ENCODE assay signal across 8 cellular contexts in the genomic region with DNA sequence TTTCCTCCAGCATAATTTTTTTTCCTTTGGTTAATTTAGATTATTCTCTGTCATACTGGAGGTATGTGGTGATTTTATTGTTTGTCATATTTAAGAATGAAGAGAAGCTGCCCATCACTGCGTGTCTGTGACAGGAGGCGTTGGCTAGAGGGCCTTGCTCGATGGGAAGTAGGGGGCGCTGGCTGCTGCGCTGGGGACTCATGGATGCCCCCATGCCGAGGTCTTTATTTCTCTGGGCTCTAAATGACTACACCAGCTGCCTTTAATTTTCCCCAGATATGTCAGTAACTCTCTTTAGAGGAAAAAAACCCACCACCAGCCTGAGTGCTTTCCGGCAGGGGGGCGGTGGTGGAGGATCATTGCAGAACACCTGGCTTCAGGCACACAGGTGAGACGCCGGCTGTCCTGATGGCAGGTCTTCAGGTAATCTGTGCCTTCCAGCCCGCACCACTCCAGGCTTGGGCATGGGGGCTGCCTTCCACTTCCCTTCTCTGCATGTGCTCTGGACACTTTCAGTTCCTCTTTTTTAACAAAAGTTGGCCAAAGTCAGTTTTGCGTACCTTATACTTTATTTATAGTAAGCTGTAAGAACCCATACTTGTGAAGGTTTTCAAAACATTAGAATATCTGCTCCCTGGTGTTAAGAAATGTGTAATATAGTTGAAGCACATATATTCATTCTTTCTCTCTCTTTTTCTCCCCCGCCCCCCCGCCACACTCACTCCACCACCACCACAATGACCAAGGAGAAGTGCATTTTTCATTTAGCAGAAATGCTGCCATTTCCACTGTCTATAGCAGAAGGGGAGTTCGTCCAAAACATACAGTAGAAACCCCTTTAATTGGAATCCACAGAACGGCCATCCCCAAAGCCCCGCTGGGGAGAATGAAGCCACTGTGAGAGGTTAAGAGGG.
DNase-seq lines count a peak whose midpoint lies in the region; ATAC-seq, FAIRE-seq and TF ChIP-seq lines count a peak whose summit lies in the region.

No MANE protein-coding gene starts in this region.

- peak; percentile 81 for FAIRE-seq in GM19239 (lab: Jason Lieb, UNC)

- peak; percentile 61 for TF ChIP-seq CTCF in SU-DHL-6 (IDR thresholded peaks at IDR 0.05; ENCODE audit: insufficient read depth, low read length, poor library complexity, severe bottlenecking)

- H3F3A ChIP-seq in SU-DHL-6 (ENCODE audit: insufficient read depth), result peaks cover 24% of the 10 kb centered on the region

- DNase-seq in CD1c-positive myeloid dendritic cell (ENCODE audit: extremely low spot score) (peak; percentile 86), GM19239 (ENCODE audit: insufficient read length, low spot score) (peak; percentile 65), NCI-H748 treated with DMSO at 0.1 percent for 48 hours (lab: John Stamatoyannopoulos, UW) (no peak), midbrain (lab: John Stamatoyannopoulos, UW) (no peak), iPS-NIHi11 (ENCODE audit: low spot score) (no peak), NCI-H748 (lab: John Stamatoyannopoulos, UW; ENCODE audit: unreplicated experiment) (no peak)

- H3K36me3 ChIP-seq in SU-DHL-6 (ENCODE audit: low read length), result peaks cover 5% of the 10 kb centered on the region; the same call in 1 of the 2 replicates

- peak overlapping the region; percentile 59 for H3K9ac ChIP-seq in SU-DHL-6 (ENCODE audit: low read length)

- H3K79me2 ChIP-seq in SU-DHL-6 (ENCODE audit: insufficient read depth, low read length), result no peaks in the 10 kb centered on the region

- H3K4me3 ChIP-seq in SU-DHL-6 (ENCODE audit: insufficient read depth, low read length, poor library complexity, severe bottlenecking), result peak overlapping the region; percentile 37

- no peaks in the 10 kb centered on the region for H3K9me2 ChIP-seq in SU-DHL-6 (replicated peaks; ENCODE audit: insufficient read depth, low read length)

- H3K4me2 ChIP-seq in SU-DHL-6 (ENCODE audit: low read depth, low read length, poor library complexity, severe bottlenecking), result peak overlapping the region; percentile 77

- H3K27me3 ChIP-seq in SU-DHL-6 (ENCODE audit: low read length), result no peaks in the 10 kb centered on the region

- peak overlapping the region; percentile 97 for H3K27ac ChIP-seq in SU-DHL-6 (ENCODE audit: low read depth, low read length)

- peak; percentile 72 for ATAC-seq in HG03108 (IDR thresholded peaks at IDR 0.05; ENCODE audit: unreplicated experiment)

- H4K20me1 ChIP-seq in SU-DHL-6 (ENCODE audit: low read depth, low read length), result no peaks in the 10 kb centered on the region

- no peaks in the 10 kb centered on the region for H3K9me3 ChIP-seq in SU-DHL-6 (ENCODE audit: insufficient read depth, low read length)

- H2AFZ ChIP-seq in SU-DHL-6 (ENCODE audit: low read depth, low read length, severe bottlenecking), result no peak overlapping the region

Comparison
In these comparisons a context has a peak if more than half of its experiments do, and no peak if none do; other contexts are left out.
1. DNase-seq: peak in CD1c-positive myeloid dendritic cell (single experiment) and GM19239 (single experiment); none in NCI-H748 treated with DMSO at 0.1 percent for 48 hours (single experiment), midbrain (single experiment), iPS-NIHi11 (single experiment) and NCI-H748 (single experiment).